ENCODE assay signal across 8 cellular contexts in genomic region chr5:130871346-130872086, GRCh38.
DNase-seq lines count a peak whose midpoint lies in the region; ATAC-seq and TF ChIP-seq lines count a peak whose summit lies in the region.

No MANE protein-coding gene starts in this region.

- intact Hi-C loops in left colon (cut with DNase I, micrococcal nuclease) (no loop called here), testis (cut with DNase I; ENCODE audit: low total_unique reads) (no loop called here)

- no peaks in the 10 kb centered on the region for H3K36me3 ChIP-seq in testis (ENCODE audit: low read depth, missing control alignments)

- WGBS in testis, 2 donors, result 70 to 71% methylated on average over 7 of the region's 7 CpGs

- H3K4me3 ChIP-seq in testis, result no peak overlapping the region

- peak; percentile 81 for ATAC-seq in GM18517 (IDR thresholded peaks at IDR 0.05; ENCODE audit: unreplicated experiment)
- peak; percentile 63 for ATAC-seq in HG03066 (IDR thresholded peaks at IDR 0.05; ENCODE audit: low read depth, unreplicated experiment)
- peak; percentile 58 for ATAC-seq in left colon
- no peak for ATAC-seq in HG02840 (IDR thresholded peaks at IDR 0.05; ENCODE audit: low FRiP score, unreplicated experiment)

- H3K4me1 ChIP-seq in testis, result no peaks in the 10 kb centered on the region

- TF ChIP-seq CTCF in testis (IDR thresholded peaks at IDR 0.05), result peak in 2 of 3 experiments; percentile 41 to 49

- peak; percentile 27 to 41 for DNase-seq in AML-193 (lab: John Stamatoyannopoulos, UW)
- DNase-seq in RPMI7951 (ENCODE audit: low read depth), result peak; percentile 3
- peak; percentile 31 for DNase-seq in astrocyte of the hippocampus (ENCODE audit: low read depth, low spot score)
- DNase-seq in left colon, result peak in 1 of 2 donors; percentile 28
- DNase-seq in testis, result peak; percentile 19

- no peak overlapping the region for H3K27ac ChIP-seq in testis

- no peak for TF ChIP-seq POLR2A in testis (IDR thresholded peaks at IDR 0.05)

- no peaks in the 10 kb centered on the region for H3K27me3 ChIP-seq in testis

- H3K9me3 ChIP-seq in testis, result no peaks in the 10 kb centered on the region
